ENCODE assay signal across 15 cellular contexts in genomic region chr13:29884671-29885424, GRCh38. TPM values are rescaled to one million over a fixed set of nuclear protein-coding genes. Genes with fewer than 3 reads are reported as not detected.
DNase-seq lines count a peak whose midpoint lies in the region; ATAC-seq and TF ChIP-seq lines count a peak whose summit lies in the region.
"Had no signal": no experiment of that assay in that cellular context is flagged by ENCODE, and none has a peak within 500 bp of the region (broad histone marks: within the 10 kb centered on the region; RNA-seq: fewer than 3 reads in every experiment).

No MANE protein-coding gene starts in this region.

- H3K36me3 Mint-ChIP-seq in progenitor cell of endocrine pancreas (ENCODE audit: insufficient read depth): no peaks in the 10 kb centered on the region
- H3K36me3 Mint-ChIP-seq in Calu3 (ENCODE audit: insufficient read depth, unreplicated experiment): no peaks in the 10 kb centered on the region
- H3K36me3 Mint-ChIP-seq: activated naive CD4-positive, alpha-beta T cell treated with anti-CD3 and anti-CD28 coated beads, Interleukin-2, amount 50 U/mL, for 24 hours had no signal

- POLR2A ChIA-PET in HEK293T (lab: Yijun Ruan, JAX): no interaction called here

- H3K9me3 ChIP-seq in left lung: no peaks in the 10 kb centered on the region
- H3K9me3 ChIP-seq: BLaER1 treated with 17β-estradiol and CSF1 and Interleukin-3, amounts not matched to agents 10 nM and 100 nM; esophagus squamous epithelium; sigmoid colon had no signal

- ATAC-seq in left lung (no peak), GM21528 (IDR thresholded peaks at IDR 0.05; ENCODE audit: low FRiP score, unreplicated experiment) (no peak), GM18873 (IDR thresholded peaks at IDR 0.05; ENCODE audit: low FRiP score, unreplicated experiment) (no peak)
- ATAC-seq: stimulated activated naive CD8-positive, alpha-beta T cell treated with anti-CD3 and anti-CD28 coated beads, Interleukin-15, Interleukin-2, amounts not matched to agents 100 U/mL and 50 U/mL, for 24 hours had no signal

- no peak overlapping the region for H3K4me3 ChIP-seq in left lung
- H3K4me3 ChIP-seq: BLaER1 treated with 17β-estradiol and CSF1 and Interleukin-3, amounts not matched to agents 10 nM and 100 nM; esophagus squamous epithelium; sigmoid colon had no signal

- H3K4me1 Mint-ChIP-seq in progenitor cell of endocrine pancreas (ENCODE audit: low read depth) (peaks cover 36% of the 10 kb centered on the region), Calu3 (ENCODE audit: low read depth, unreplicated experiment) (no peaks in the 10 kb centered on the region)
- H3K4me1 Mint-ChIP-seq: activated naive CD4-positive, alpha-beta T cell treated with anti-CD3 and anti-CD28 coated beads, Interleukin-2, amount 50 U/mL, for 24 hours had no signal

- no peak for DNase-seq in HEK293T (ENCODE audit: extremely low spot score)
- peak; percentile 45 for DNase-seq in astrocyte of the hippocampus (ENCODE audit: low read depth, low spot score)
- DNase-seq in globus pallidus (ENCODE audit: low spot score): peak; percentile 85
- no peak for DNase-seq in progenitor cell of endocrine pancreas (ENCODE audit: low spot score, unreplicated experiment)
- no peak for DNase-seq in left lung
- DNase-seq in Calu3: no peak
- DNase-seq: esophagus squamous epithelium; NCI-H2081; sigmoid colon; stimulated activated naive CD8-positive, alpha-beta T cell treated with anti-CD3 and anti-CD28 coated beads, Interleukin-15, Interleukin-2, amounts not matched to agents 100 U/mL and 50 U/mL, for 24 hours; WERI-Rb-1 had no signal

- H3K27ac ChIP-seq in left lung: no peak overlapping the region
- H3K27ac ChIP-seq: BLaER1 treated with 17β-estradiol and CSF1 and Interleukin-3, amounts not matched to agents 10 nM and 100 nM; esophagus squamous epithelium; sigmoid colon; WERI-Rb-1 had no signal

- H3K36me3 ChIP-seq in left lung: no peaks in the 10 kb centered on the region
- H3K36me3 ChIP-seq: BLaER1 treated with 17β-estradiol and CSF1 and Interleukin-3, amounts not matched to agents 10 nM and 100 nM; esophagus squamous epithelium; sigmoid colon; WERI-Rb-1 had no signal

- no peaks in the 10 kb centered on the region for H3K4me1 ChIP-seq in left lung
- H3K4me1 ChIP-seq: esophagus squamous epithelium, sigmoid colon had no signal

- peak overlapping the region; percentile 73 for H3K27ac Mint-ChIP-seq in progenitor cell of endocrine pancreas
- H3K27ac Mint-ChIP-seq in Calu3 (ENCODE audit: unreplicated experiment): no peak overlapping the region
- H3K27ac Mint-ChIP-seq: activated naive CD4-positive, alpha-beta T cell treated with anti-CD3 and anti-CD28 coated beads, Interleukin-2, amount 50 U/mL, for 24 hours had no signal

- no peak overlapping the region for H3K4me3 Mint-ChIP-seq in progenitor cell of endocrine pancreas (ENCODE audit: low read depth)
- H3K4me3 Mint-ChIP-seq in Calu3 (ENCODE audit: low read depth, unreplicated experiment): no peak overlapping the region
- H3K4me3 Mint-ChIP-seq: activated naive CD4-positive, alpha-beta T cell treated with anti-CD3 and anti-CD28 coated beads, Interleukin-2, amount 50 U/mL, for 24 hours had no signal

- no peaks in the 10 kb centered on the region for H3K27me3 ChIP-seq in left lung
- H3K27me3 ChIP-seq: BLaER1 treated with 17β-estradiol and CSF1 and Interleukin-3, amounts not matched to agents 10 nM and 100 nM; esophagus squamous epithelium; sigmoid colon had no signal

- H3K9me3 Mint-ChIP-seq in progenitor cell of endocrine pancreas (ENCODE audit: low read depth) (no peaks in the 10 kb centered on the region), Calu3 (ENCODE audit: low read depth, unreplicated experiment) (no peaks in the 10 kb centered on the region)
- H3K9me3 Mint-ChIP-seq: activated naive CD4-positive, alpha-beta T cell treated with anti-CD3 and anti-CD28 coated beads, Interleukin-2, amount 50 U/mL, for 24 hours had no signal

- intact Hi-C loops in left lung (cut with DNase I): no loop called here
- intact Hi-C loops in Calu3 (cut with micrococcal nuclease; ENCODE audit: unreplicated experiment): no loop called here

- CTCF ChIA-PET in HEK293T (lab: Yijun Ruan, JAX) (no interaction called here), Calu3 (lab: Charles Lee) (interaction anchor here (0.6 to 1.4 kb wide), 4 partner anchors 18 to 58 kb away, joined by 3 to 4 read pairs (median 3); partner anchors contain the start of gene UBL3)

- TF ChIP-seq CTCF in progenitor cell of endocrine pancreas (IDR thresholded peaks at IDR 0.05; ENCODE audit: unreplicated experiment) (no peak), left lung (IDR thresholded peaks at IDR 0.05) (no peak), Calu3 (IDR thresholded peaks at IDR 0.05; ENCODE audit: unreplicated experiment) (no peak)

- no peaks in the 10 kb centered on the region for H3K27me3 Mint-ChIP-seq in progenitor cell of endocrine pancreas
- H3K27me3 Mint-ChIP-seq in Calu3 (ENCODE audit: unreplicated experiment): no peaks in the 10 kb centered on the region
- H3K27me3 Mint-ChIP-seq: activated naive CD4-positive, alpha-beta T cell treated with anti-CD3 and anti-CD28 coated beads, Interleukin-2, amount 50 U/mL, for 24 hours had no signal

- no TSS peak for BruUV-seq in Calu3 (replicated peaks; lab: Mats Ljungman, UMichigan)

TF ChIP-seq in HEK293T, 16 proteins besides CTCF, POLR2A, EP300 and RAD21:
- TF ChIP-seq ZNF384 (IDR thresholded peaks at IDR 0.05): no peak
- TF ChIP-seq PKNOX1 (IDR thresholded peaks at IDR 0.05): peak; percentile 93
- no peak for TF ChIP-seq L3MBTL2 (conservative IDR thresholded peaks at IDR 0.05)

RNA-seq across cellular contexts. Expression of gene UBL3, which starts 34.4 kb away (rescaled TPM):
- total RNA-seq in progenitor cell of endocrine pancreas (33.6 and 36.0 TPM in 2 replicates), left lung (10 to 100 TPM; 37.2 to 43.3 TPM), Calu3 (2022) (13.8 and 15.9 TPM in 2 replicates)

Comparison
In these comparisons a context has a peak if more than half of its experiments do, and no peak if none do; other contexts are left out.
1. DNase-seq: peak in astrocyte of the hippocampus (single experiment) and globus pallidus (single experiment); none in HEK293T (single experiment), progenitor cell of endocrine pancreas (single experiment), left lung (0 of 2) and Calu3 (single experiment).